ENCODE assay signal across 1 cellular context in the genomic region with DNA sequence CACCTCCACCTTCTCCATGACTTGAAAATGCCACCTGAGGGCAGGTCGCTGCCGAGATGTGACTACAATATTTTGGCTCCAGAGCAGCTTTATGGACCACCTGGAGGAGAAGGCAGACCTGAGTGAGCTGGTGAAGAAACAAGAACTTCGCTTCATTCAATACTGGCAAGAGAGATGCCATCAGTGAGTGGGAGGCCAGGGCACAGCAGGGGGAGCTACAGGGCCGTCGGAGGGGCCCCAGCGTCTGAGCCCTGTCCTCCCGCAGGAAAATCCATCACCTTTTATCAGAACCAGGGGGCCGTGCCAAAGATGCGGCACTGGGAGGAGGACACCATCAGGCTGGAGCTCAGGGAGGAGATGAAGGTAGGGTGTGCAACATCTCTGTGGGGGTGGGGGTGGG.
TF ChIP-seq lines count a peak whose summit lies in the region.

No MANE protein-coding gene starts in this region.

TF ChIP-seq in HepG2, 621 proteins besides CTCF, POLR2A, EP300 and RAD21:
- peak; percentile 51 for TF ChIP-seq STAG1 (CRISPR knock-in tag; IDR thresholded peaks at IDR 0.05)
